36 cellular contexts compared by ENCODE assay signal in genomic region chr5:31736127-31736526, GRCh38.
A peak's percentile ranks its signal among the peaks of the same experiment; 100 is the strongest.
DNase-seq lines count a peak whose midpoint lies in the region; ATAC-seq, FAIRE-seq and TF ChIP-seq lines count a peak whose summit lies in the region.
"Had no signal": no experiment of that assay in that cellular context is flagged by ENCODE, and none has a peak within 500 bp of the region (broad histone marks: within the 10 kb centered on the region; RNA-seq: fewer than 3 reads in every experiment).

No MANE protein-coding gene starts in this region.

- no peak overlapping the region for H3K4me2 ChIP-seq in H1 (ENCODE audit: insufficient read depth in 1 of 2, low read depth in 2 of 2, low read length in 2 of 2)
- H3K4me2 ChIP-seq: A549; BLaER1; BLaER1 treated with 17β-estradiol and CSF1 and Interleukin-3, amounts not matched to agents 10 nM and 100 nM had no signal

- no peaks in the 10 kb centered on the region for H4K20me1 ChIP-seq in H1 (replicated peaks in 1 of 2; ENCODE audit: control insufficient read depth in 1 of 2, insufficient read depth in 2 of 2, low read length in 2 of 2)
- H4K20me1 ChIP-seq: BLaER1; BLaER1 treated with 17β-estradiol and CSF1 and Interleukin-3, amounts not matched to agents 10 nM and 100 nM had no signal

- peaks cover 14% of the 10 kb centered on the region for H3K9me3 ChIP-seq in left ventricle myocardium inferior (replicated peaks)
- no peaks in the 10 kb centered on the region for H3K9me3 ChIP-seq in T-helper 17 cell (ENCODE audit: control insufficient read depth, low read length, poor library complexity, severe bottlenecking)
- peaks cover 3 to 7% of the 10 kb centered on the region in 2 experiments; a peak in 2 of 4 replicates for H3K9me3 ChIP-seq in H1 (ENCODE audit: insufficient read depth in 2 of 2, low read depth in 1 of 2, low read length in 1 of 2)
- H3K9me3 ChIP-seq: BE2C, Caco-2 had no signal

- H2BK12ac ChIP-seq in H1 (ENCODE audit: low read depth, low read length): no peak overlapping the region

- H3K36me3 ChIP-seq in left ventricle myocardium inferior (no peaks in the 10 kb centered on the region), H1 (ENCODE audit: control insufficient read depth in 2 of 4, insufficient read depth in 4 of 4, low read length in 3 of 4) (no peaks in the 10 kb centered on the region; a peak in 1 of 8 replicates)
- H3K36me3 ChIP-seq: BE2C; BLaER1; BLaER1 treated with 17β-estradiol and CSF1 and Interleukin-3, amounts not matched to agents 10 nM and 100 nM had no signal

- H3K4me1 Mint-ChIP-seq in T-helper 17 cell: peaks cover 11% of the 10 kb centered on the region
- H3K4me1 Mint-ChIP-seq in effector memory CD8-positive, alpha-beta T cell (ENCODE audit: low read depth in 2 of 2): peaks cover 0 to 4% of the 10 kb centered on the region in 2 donors
- H3K4me1 Mint-ChIP-seq: B cell; CD14-positive monocyte; CD4-positive, CD25-positive, alpha-beta regulatory T cell had no signal

- intact Hi-C loops in left ventricle myocardium inferior (cut with micrococcal nuclease) (no loop called here), Right ventricle myocardium superior (cut with DNase I) (no loop called here)

- no peaks in the 10 kb centered on the region for H3K36me3 Mint-ChIP-seq in T-helper 17 cell (ENCODE audit: low read depth)
- H3K36me3 Mint-ChIP-seq in effector memory CD8-positive, alpha-beta T cell (ENCODE audit: insufficient read depth): no peaks in the 10 kb centered on the region
- H3K36me3 Mint-ChIP-seq: CD14-positive monocyte; CD4-positive, alpha-beta memory T cell; CD4-positive, CD25-positive, alpha-beta regulatory T cell; CD8-positive, alpha-beta memory T cell; CD8-positive, alpha-beta T cell had no signal

- FAIRE-seq in H1 (lab: Jason Lieb, UNC): no peak
- FAIRE-seq: A204.1, A549, D721Med had no signal

- no peak overlapping the region for H4K5ac ChIP-seq in H1 (ENCODE audit: insufficient read length, low read depth, low read length)

- H4K8ac ChIP-seq in H1 (ENCODE audit: extremely low read depth, insufficient read depth, low read length): no peak overlapping the region

- H3K14ac ChIP-seq in H1 (ENCODE audit: insufficient read length): no peak overlapping the region

- TF ChIP-seq CTCF in left ventricle myocardium inferior (IDR thresholded peaks at IDR 0.05; ENCODE audit: borderline replicate concordance) (no peak), H1 (IDR thresholded peaks at IDR 0.05; ENCODE audit: control extremely low read depth in 1 of 3, insufficient read depth in 1 of 3, low read depth in 1 of 3, low read length in 3 of 3) (no peak), foreskin keratinocyte (conservative IDR thresholded peaks at IDR 0.05) (no peak)

- no peaks in the 10 kb centered on the region for H3K79me2 ChIP-seq in H1 (ENCODE audit: control insufficient read depth in 1 of 2, insufficient read depth in 2 of 2, low read length in 2 of 2)

- no peak for TF ChIP-seq RAD21 in H1 (IDR thresholded peaks at IDR 0.05 in 1 of 2, conservative IDR thresholded peaks at IDR 0.05 in 1 of 2; ENCODE audit: low read depth in 2 of 2, low read length in 2 of 2)

- POLR2A ChIA-PET in H1 (lab: Charles Lee; ENCODE audit: partially characterized antibody): interaction anchor here (1.0 kb wide), 1 partner anchor 9 kb away, joined by 3 read pairs; no protein-coding TSS in a partner anchor

- no peak overlapping the region for H2BK120ac ChIP-seq in H1 (replicated peaks; ENCODE audit: low read depth, low read length)

- no peak overlapping the region for H3K18ac ChIP-seq in H1 (ENCODE audit: extremely low read depth, low read length)

- DNase-seq in left ventricle myocardium inferior: no peak
- DNase-seq in Right ventricle myocardium superior: no peak
- DNase-seq in T-helper 17 cell: no peak
- no peak for DNase-seq in effector memory CD8-positive, alpha-beta T cell
- no peak for DNase-seq in H1 (ENCODE audit: low read depth in 1 of 2, low spot score in 2 of 2)
- DNase-seq in NCI-H1048 (lab: John Stamatoyannopoulos, UW): no peak
- DNase-seq in DMS79 treated with DMSO at 0.1 percent for 48 hours (lab: John Stamatoyannopoulos, UW): no peak
- no peak for DNase-seq in foreskin keratinocyte
- DNase-seq: 8988T; ACHN; AML-193; BE2C; C1 segment of cervical spinal cord; Caco-2; Calu3; CD4-positive, alpha-beta memory T cell; CD4-positive, alpha-beta T cell; CD4-positive, CD25-positive, alpha-beta regulatory T cell; CD8-positive, alpha-beta memory T cell; CD8-positive, alpha-beta T cell; COR-L47; DMS 273 treated with DMSO at 0.1 percent for 48 hours; DMS153; DMS53; DMS79; DND-41; EL had no signal

- H3K4me3 ChIP-seq in left ventricle myocardium inferior (no peak overlapping the region), H1 (ENCODE audit: extremely low read depth in 1 of 4, insufficient read depth in 2 of 4, low read depth in 3 of 4, low read length in 4 of 4) (no peak overlapping the region)
- H3K4me3 ChIP-seq: A549; BLaER1; BLaER1 treated with 17β-estradiol and CSF1 and Interleukin-3, amounts not matched to agents 10 nM and 100 nM had no signal

- H3K9me3 Mint-ChIP-seq in effector memory CD8-positive, alpha-beta T cell: no peaks in the 10 kb centered on the region
- H3K9me3 Mint-ChIP-seq: CD8-positive, alpha-beta T cell had no signal

- no peak for ATAC-seq in Right ventricle myocardium superior (ENCODE audit: poor library complexity)
- peak; percentile 45 for ATAC-seq in T-helper 17 cell
- peak; percentile 65 for ATAC-seq in effector memory CD8-positive, alpha-beta T cell (replicated peaks)
- ATAC-seq in foreskin keratinocyte: no peak
- ATAC-seq: A549; CD8-positive, alpha-beta T cell had no signal

- H3K27ac Mint-ChIP-seq in T-helper 17 cell: no peak overlapping the region
- H3K27ac Mint-ChIP-seq in effector memory CD8-positive, alpha-beta T cell: no peak overlapping the region
- H3K27ac Mint-ChIP-seq: B cell; CD14-positive monocyte; CD4-positive, alpha-beta T cell; CD4-positive, CD25-positive, alpha-beta regulatory T cell; CD8-positive, alpha-beta memory T cell; CD8-positive, alpha-beta T cell had no signal

- H3K27me3 Mint-ChIP-seq in T-helper 17 cell: no peaks in the 10 kb centered on the region
- H3K27me3 Mint-ChIP-seq in effector memory CD8-positive, alpha-beta T cell: no peaks in the 10 kb centered on the region
- H3K27me3 Mint-ChIP-seq: CD4-positive, alpha-beta memory T cell; CD4-positive, alpha-beta T cell; CD4-positive, CD25-positive, alpha-beta regulatory T cell had no signal

- H3K27me3 ChIP-seq in left ventricle myocardium inferior (ENCODE audit: low read depth) (no peaks in the 10 kb centered on the region), H1 (replicated peaks in 1 of 4; ENCODE audit: control insufficient read depth in 3 of 4, extremely low read depth in 1 of 4, insufficient read depth in 3 of 4, low read length in 3 of 4) (no peaks in the 10 kb centered on the region), foreskin keratinocyte (no peaks in the 10 kb centered on the region)
- H3K27me3 ChIP-seq: BE2C; BLaER1; BLaER1 treated with 17β-estradiol and CSF1 and Interleukin-3, amounts not matched to agents 10 nM and 100 nM had no signal

- no peak overlapping the region for H3K9ac ChIP-seq in H1 (replicated peaks in 1 of 4; ENCODE audit: extremely low read depth in 1 of 4, low read depth in 3 of 4, low read length in 3 of 4)
- H3K9ac ChIP-seq: BLaER1; BLaER1 treated with 17β-estradiol and CSF1 and Interleukin-3, amounts not matched to agents 10 nM and 100 nM had no signal

- no peak overlapping the region for H2BK15ac ChIP-seq in H1 (ENCODE audit: low read length)

- H3K79me1 ChIP-seq in H1 (ENCODE audit: low read depth, low read length): no peaks in the 10 kb centered on the region

- peaks cover 77% of the 10 kb centered on the region for H3K4me1 ChIP-seq in left ventricle myocardium inferior
- H3K4me1 ChIP-seq in H1 (replicated peaks in 1 of 4; ENCODE audit: control insufficient read depth in 3 of 4, insufficient read depth in 4 of 4, low read length in 3 of 4): peaks cover 4 to 14% (median 9%) of the 10 kb centered on the region in 4 experiments; a peak in 5 of 7 replicates
- H3K4me1 ChIP-seq in foreskin keratinocyte: no peaks in the 10 kb centered on the region
- H3K4me1 ChIP-seq: A549, BE2C, BLaER1, Caco-2 had no signal

- no peak overlapping the region for H3K4me3 Mint-ChIP-seq in T-helper 17 cell
- no peak overlapping the region for H3K4me3 Mint-ChIP-seq in effector memory CD8-positive, alpha-beta T cell
- H3K4me3 Mint-ChIP-seq: B cell; CD14-positive monocyte; CD4-positive, alpha-beta memory T cell; CD4-positive, alpha-beta T cell; CD4-positive, CD25-positive, alpha-beta regulatory T cell; CD8-positive, alpha-beta memory T cell; CD8-positive, alpha-beta T cell had no signal

- H3K23ac ChIP-seq in H1 (ENCODE audit: insufficient read length): no peak overlapping the region

- no peaks in the 10 kb centered on the region for H3K23me2 ChIP-seq in H1 (ENCODE audit: low read depth, low read length)

- H2BK20ac ChIP-seq in H1 (ENCODE audit: low read length): no peak overlapping the region

- no peak overlapping the region for H2BK5ac ChIP-seq in H1 (ENCODE audit: low read depth, low read length)

- H2AK5ac ChIP-seq in H1 (ENCODE audit: low read depth, low read length): peak overlapping the region; percentile 82; the same call in 1 of the 2 replicates

- H2AFZ ChIP-seq in H1 (ENCODE audit: low read length): no peak overlapping the region

- TF ChIP-seq POLR2A in H1 (IDR thresholded peaks at IDR 0.05; ENCODE audit: control extremely low read depth in 1 of 2, low read depth in 2 of 2, low read length in 2 of 2): no peak

- CTCF ChIA-PET in H1 (lab: Charles Lee; ENCODE audit: partially characterized antibody): interaction anchor here (1.0 to 1.5 kb wide), 3 partner anchors 8 to 156 kb away, joined by 3 to 4 read pairs (median 3); no protein-coding TSS in a partner anchor

- H3K56ac ChIP-seq in H1 (replicated peaks; ENCODE audit: insufficient read length, low read depth, low read length): no peak overlapping the region

- WGBS in H1 (ENCODE audit: extremely low coverage in 1 of 2, insufficient coverage in 1 of 2, insufficient read length in 1 of 2, insufficient replicate concordance in 2 of 2, low coverage in 1 of 2, low lambda C conversion rate in 2 of 2, missing lambda C conversion rate in 1 of 2), 2 experiments: 90% methylated on average over 6 of the region's 6 CpGs; no CpG with 5 or more reads in 1 of the 2 experiments

- no peak overlapping the region for H4K91ac ChIP-seq in H1 (replicated peaks; ENCODE audit: insufficient read length, low read length)

- peak overlapping the region; percentile 3 for H3K27ac ChIP-seq in left ventricle myocardium inferior (replicated peaks)
- H3K27ac ChIP-seq in H1 (ENCODE audit: low read depth, low read length): no peak overlapping the region
- no peak overlapping the region for H3K27ac ChIP-seq in foreskin keratinocyte
- H3K27ac ChIP-seq: 22Rv1; A549; BLaER1; BLaER1 treated with 17β-estradiol and CSF1 and Interleukin-3, amounts not matched to agents 10 nM and 100 nM; C4-2B had no signal

- no peak overlapping the region for H3K4ac ChIP-seq in H1 (replicated peaks; ENCODE audit: insufficient read length, low read depth, low read length)

- no peak for TF ChIP-seq EP300 in H1 (IDR thresholded peaks at IDR 0.05; ENCODE audit: borderline replicate concordance in 1 of 2, low read depth in 2 of 2, low read length in 2 of 2)

TF ChIP-seq in H1, 55 proteins besides CTCF, POLR2A, EP300 and RAD21 (continues in another document):
- TF ChIP-seq CBX8 (IDR thresholded peaks at IDR 0.05; ENCODE audit: borderline replicate concordance, low read depth, low read length): no peak
- no peak for TF ChIP-seq SAP30 (IDR thresholded peaks at IDR 0.05; ENCODE audit: insufficient read depth, insufficient replicate concordance, low read length)

Comparison
In these comparisons a context has a peak if more than half of its experiments do, and no peak if none do; other contexts are left out.
1. ATAC-seq: peak in T-helper 17 cell (single experiment) and effector memory CD8-positive, alpha-beta T cell (single experiment); none in Right ventricle myocardium superior (single experiment) and foreskin keratinocyte (single experiment).